17 cellular contexts compared by ENCODE assay signal in genomic region chr12:131836714-131837397, GRCh38. TPM values are rescaled to one million over a fixed set of nuclear protein-coding genes. Genes with fewer than 3 reads are reported as not detected.
A peak's percentile ranks its signal among the peaks of the same experiment; 100 is the strongest.
DNase-seq lines count a peak whose midpoint lies in the region; ATAC-seq and TF ChIP-seq lines count a peak whose summit lies in the region.
"Had no signal": no experiment of that assay in that cellular context is flagged by ENCODE, and none has a peak within 500 bp of the region (broad histone marks: within the 10 kb centered on the region; RNA-seq: fewer than 3 reads in every experiment).

No MANE protein-coding gene starts in this region.

- H3K36me3 Mint-ChIP-seq in stimulated activated memory B cell treated with anti-CD40 and anti-IgM and Interleukin-4, amounts not matched to agents 10 μg/mL and 1 μg/mL and 100 μg/mL, for 72 hours: no peaks in the 10 kb centered on the region
- H3K36me3 Mint-ChIP-seq: CD4-positive, alpha-beta memory T cell had no signal

- H3K4me3 Mint-ChIP-seq in stimulated activated memory B cell treated with anti-CD40 and anti-IgM and Interleukin-4, amounts not matched to agents 10 μg/mL and 1 μg/mL and 100 μg/mL, for 72 hours: no peak overlapping the region
- no peak overlapping the region for H3K4me3 Mint-ChIP-seq in stimulated activated naive CD8-positive, alpha-beta T cell treated with anti-CD3 and anti-CD28 coated beads, Interleukin-15, amount 100 ng/mL, for 72 hours
- H3K4me3 Mint-ChIP-seq: CD14-positive monocyte; CD4-positive, alpha-beta memory T cell; H9 had no signal

- H3K36me3 ChIP-seq in hepatocyte (replicated peaks; ENCODE audit: insufficient read depth, low read depth) (no peaks in the 10 kb centered on the region), osteoblast (ENCODE audit: insufficient read depth, low read length) (no peaks in the 10 kb centered on the region)

- H3K9me3 Mint-ChIP-seq in stimulated activated memory B cell treated with anti-CD40 and anti-IgM and Interleukin-4, amounts not matched to agents 10 μg/mL and 1 μg/mL and 100 μg/mL, for 72 hours: no peaks in the 10 kb centered on the region
- no peaks in the 10 kb centered on the region for H3K9me3 Mint-ChIP-seq in stimulated activated naive CD8-positive, alpha-beta T cell treated with anti-CD3 and anti-CD28 coated beads, Interleukin-15, amount 100 ng/mL, for 72 hours
- H3K9me3 Mint-ChIP-seq: CD4-positive, alpha-beta memory T cell; H9 had no signal

- no peaks in the 10 kb centered on the region for H3K4me1 ChIP-seq in hepatocyte (ENCODE audit: insufficient read depth)
- H3K4me1 ChIP-seq in osteoblast (ENCODE audit: insufficient read depth, low read length): no peaks in the 10 kb centered on the region

- no peaks in the 10 kb centered on the region for H3K79me2 ChIP-seq in hepatocyte
- no peaks in the 10 kb centered on the region for H3K79me2 ChIP-seq in osteoblast (ENCODE audit: insufficient read depth, low read length)

- intact Hi-C loops in Right ventricle myocardium inferior (cut with DNase I) (loop anchor here (5.0 to 10.0 kb wide), 2 partner anchors 118 to 165 kb away; no protein-coding TSS in a partner anchor), left ventricle myocardium superior (cut with micrococcal nuclease) (no loop called here)

- H2AFZ ChIP-seq in hepatocyte (no peak overlapping the region), osteoblast (ENCODE audit: low read length) (no peak overlapping the region)

- no peak for ATAC-seq in Right ventricle myocardium inferior
- no peak for ATAC-seq in left ventricle myocardium superior
- no peak for ATAC-seq in stimulated activated memory B cell treated with anti-CD40 and anti-IgM and Interleukin-4, amounts not matched to agents 10 μg/mL and 1 μg/mL and 100 μg/mL, for 72 hours
- ATAC-seq in stimulated activated naive CD8-positive, alpha-beta T cell treated with anti-CD3 and anti-CD28 coated beads, Interleukin-15, amount 100 ng/mL, for 72 hours: no peak

- no peak overlapping the region for H3K27ac ChIP-seq in hepatocyte
- no peak overlapping the region for H3K27ac ChIP-seq in osteoblast (ENCODE audit: low read depth, low read length)

- no peaks in the 10 kb centered on the region for H4K20me1 ChIP-seq in hepatocyte (ENCODE audit: insufficient read depth, poor library complexity, severe bottlenecking)
- H4K20me1 ChIP-seq in osteoblast (ENCODE audit: insufficient read depth, low read length): no peaks in the 10 kb centered on the region

- DNase-seq in Right ventricle myocardium inferior (ENCODE audit: missing footprints) (peak; percentile 42), left ventricle myocardium superior (no peak), hepatocyte (ENCODE audit: low spot score) (peak; percentile 3), osteoblast (ENCODE audit: insufficient read length, low spot score, missing footprints) (peak; percentile 64), NCI-H1694 treated with DMSO at 0.1 percent for 48 hours (lab: John Stamatoyannopoulos, UW) (no peak)
- no peak for DNase-seq in stimulated activated naive CD8-positive, alpha-beta T cell treated with anti-CD3 and anti-CD28 coated beads, Interleukin-15, amount 100 ng/mL, for 72 hours
- DNase-seq: 8988T; CD4-positive, alpha-beta memory T cell; DMS153; DMS79; GDM1; GOT3; H9 had no signal

- H3K4me3 ChIP-seq in hepatocyte: no peak overlapping the region
- H3K4me3 ChIP-seq in osteoblast (ENCODE audit: insufficient read depth, low read length): no peak overlapping the region
- H3K4me3 ChIP-seq: BLaER1 had no signal

- H3K27me3 ChIP-seq in hepatocyte (peaks cover 14% of the 10 kb centered on the region), osteoblast (ENCODE audit: insufficient read depth, low read length) (no peaks in the 10 kb centered on the region)

- no peak overlapping the region for H3K27ac Mint-ChIP-seq in stimulated activated memory B cell treated with anti-CD40 and anti-IgM and Interleukin-4, amounts not matched to agents 10 μg/mL and 1 μg/mL and 100 μg/mL, for 72 hours
- H3K27ac Mint-ChIP-seq in stimulated activated naive CD8-positive, alpha-beta T cell treated with anti-CD3 and anti-CD28 coated beads, Interleukin-15, amount 100 ng/mL, for 72 hours: no peak overlapping the region
- H3K27ac Mint-ChIP-seq: CD14-positive monocyte; CD4-positive, alpha-beta memory T cell; H9 had no signal

- H3K9me3 ChIP-seq in hepatocyte (ENCODE audit: low read depth) (no peaks in the 10 kb centered on the region), osteoblast (ENCODE audit: low read depth, low read length) (no peaks in the 10 kb centered on the region)
- H3K9me3 ChIP-seq: BLaER1 had no signal

- no peak overlapping the region for H3K4me2 ChIP-seq in hepatocyte
- H3K4me2 ChIP-seq in osteoblast (ENCODE audit: insufficient read depth, low read length): no peak overlapping the region

- TF ChIP-seq CTCF in hepatocyte (IDR thresholded peaks at IDR 0.05; ENCODE audit: poor library complexity) (no peak), osteoblast (IDR thresholded peaks at IDR 0.05; ENCODE audit: extremely low read depth, low read depth, low read length) (no peak)

- no peaks in the 10 kb centered on the region for H3K9me2 ChIP-seq in hepatocyte (replicated peaks; ENCODE audit: insufficient read depth)

- peaks cover 8% of the 10 kb centered on the region for H3K4me1 Mint-ChIP-seq in stimulated activated memory B cell treated with anti-CD40 and anti-IgM and Interleukin-4, amounts not matched to agents 10 μg/mL and 1 μg/mL and 100 μg/mL, for 72 hours
- H3K4me1 Mint-ChIP-seq in stimulated activated naive CD8-positive, alpha-beta T cell treated with anti-CD3 and anti-CD28 coated beads, Interleukin-15, amount 100 ng/mL, for 72 hours: no peaks in the 10 kb centered on the region
- H3K4me1 Mint-ChIP-seq: CD4-positive, alpha-beta memory T cell had no signal

- 90% methylated on average over 13 of the region's 13 CpGs for WGBS in hepatocyte (ENCODE audit: low lambda C conversion rate, missing lambda C conversion rate)

- H3K27me3 Mint-ChIP-seq in stimulated activated memory B cell treated with anti-CD40 and anti-IgM and Interleukin-4, amounts not matched to agents 10 μg/mL and 1 μg/mL and 100 μg/mL, for 72 hours: peaks cover 18% of the 10 kb centered on the region
- peaks cover 18% of the 10 kb centered on the region for H3K27me3 Mint-ChIP-seq in stimulated activated naive CD8-positive, alpha-beta T cell treated with anti-CD3 and anti-CD28 coated beads, Interleukin-15, amount 100 ng/mL, for 72 hours

RNA-seq across cellular contexts. Expression of gene MMP17, which starts 8.7 kb away (rescaled TPM):
- total RNA-seq in Right ventricle myocardium inferior (0.73 TPM), left ventricle myocardium superior (0.47 TPM), hepatocyte (0.40 and 0.44 TPM in 2 replicates), osteoblast (10.5 and 11.2 TPM in 2 replicates)
- polyA plus RNA-seq in hepatocyte: 0.42 and 0.78 TPM in 2 replicates
- total RNA-seq: HT-29 had no signal
- polyA plus RNA-seq: CD4-positive, alpha-beta memory T cell had no signal

RNA-seq across cellular contexts. Expression of gene ULK1, which starts 57.6 kb away (rescaled TPM):
- 49.3 TPM for total RNA-seq in Right ventricle myocardium inferior
- total RNA-seq in left ventricle myocardium superior: 64.0 TPM
- 9.4 and 9.8 TPM in 2 replicates for total RNA-seq in hepatocyte
- 11.0 and 14.8 TPM in 2 replicates for polyA plus RNA-seq in hepatocyte
- 13.3 and 14.1 TPM in 2 replicates for total RNA-seq in osteoblast

Comparison
In these comparisons a context has a peak if more than half of its experiments do, and no peak if none do; other contexts are left out.
1. DNase-seq: peak in Right ventricle myocardium inferior (single experiment), hepatocyte (single experiment) and osteoblast (single experiment); none in left ventricle myocardium superior (single experiment), stimulated activated naive CD8-positive, alpha-beta T cell treated with anti-CD3 and anti-CD28 coated beads, Interleukin-15, amount 100 ng/mL, for 72 hours (0 of 2) and NCI-H1694 treated with DMSO at 0.1 percent for 48 hours (single experiment).